In the genomic region with DNA sequence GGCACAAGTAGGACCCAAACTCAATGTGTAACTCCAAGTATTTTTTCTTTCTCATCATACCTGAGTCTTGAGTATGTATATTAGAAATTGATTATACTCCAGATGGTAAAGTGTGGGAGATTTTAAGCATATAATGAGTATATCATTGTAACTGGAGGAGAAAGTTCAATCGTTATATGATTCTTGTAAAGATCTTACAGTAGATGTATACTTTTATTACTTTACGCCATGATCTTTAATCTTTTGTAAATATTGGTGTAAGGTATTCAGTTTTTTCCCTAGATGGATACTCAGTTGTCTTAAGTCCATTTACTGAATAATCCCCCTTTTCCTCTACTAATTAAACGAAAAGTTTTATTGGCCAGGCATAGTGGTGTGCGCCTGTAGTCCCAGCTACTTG, we compare ENCODE assay signal across 21 cellular contexts. TPM values are rescaled to one million over a fixed set of nuclear protein-coding genes. Genes with fewer than 3 reads are reported as not detected.
DNase-seq lines count a peak whose midpoint lies in the region; ATAC-seq, FAIRE-seq and TF ChIP-seq lines count a peak whose summit lies in the region.
"Had no signal": no experiment of that assay in that cellular context is flagged by ENCODE, and none has a peak within 500 bp of the region (broad histone marks: within the 10 kb centered on the region; RNA-seq: fewer than 3 reads in every experiment).

No MANE protein-coding gene starts in this region.

- in situ Hi-C loops in GM13976 (cut with MboI; ENCODE audit: low sequenced_read_pairs, unreplicated experiment), result no loop called here

- ATAC-seq in CD4-positive, CD25-positive, alpha-beta regulatory T cell (ENCODE audit: low read depth in 2 of 2), result no peak
- ATAC-seq in left colon (peak; percentile 77), pancreas (no peak)
- ATAC-seq: A549; CD8-positive, alpha-beta T cell; GM12878 had no signal

- H3K27me3 ChIP-seq in CD4-positive, CD25-positive, alpha-beta regulatory T cell (ENCODE audit: control insufficient read depth, insufficient read depth, low read length), result no peaks in the 10 kb centered on the region
- H3K27me3 ChIP-seq in pancreas, result no peaks in the 10 kb centered on the region
- H3K27me3 ChIP-seq: BLaER1 treated with 17β-estradiol and CSF1 and Interleukin-3, amounts not matched to agents 10 nM and 100 nM had no signal

- CTCF ChIA-PET in GM10248 (lab: Yijun Ruan, JAX), result interaction anchor here (1.0 kb wide), 1 partner anchor 11 kb away, joined by 3 read pairs; no protein-coding TSS in a partner anchor

- H3K27ac ChIP-seq in 22Rv1 (peak overlapping the region; percentile 19), pancreas (no peak overlapping the region)
- no peak overlapping the region for H3K27ac ChIP-seq in CD4-positive, CD25-positive, alpha-beta regulatory T cell (ENCODE audit: insufficient read depth, low read length, poor library complexity, severe bottlenecking)
- H3K27ac ChIP-seq: A549; BLaER1 treated with 17β-estradiol and CSF1 and Interleukin-3, amounts not matched to agents 10 nM and 100 nM; C4-2B had no signal

- peak; percentile 54 for FAIRE-seq in pancreas (lab: Jason Lieb, UNC)
- FAIRE-seq: A549, D721Med, GM12878, GM12892 had no signal

- H3K4me1 Mint-ChIP-seq in CD4-positive, CD25-positive, alpha-beta regulatory T cell, result peaks cover 50 to 81% (median 68%) of the 10 kb centered on the region in 4 donors
- H3K4me1 Mint-ChIP-seq in activated T-cell treated with anti-CD3 and anti-CD28 coated beads, Interleukin-2, amount 50 U/mL, for 24 hours (ENCODE audit: low read depth), result peaks cover 63% of the 10 kb centered on the region

- no peak overlapping the region for H3K27ac Mint-ChIP-seq in CD4-positive, CD25-positive, alpha-beta regulatory T cell
- H3K27ac Mint-ChIP-seq in activated T-cell treated with anti-CD3 and anti-CD28 coated beads, Interleukin-2, amount 50 U/mL, for 24 hours, result no peak overlapping the region
- H3K27ac Mint-ChIP-seq: B cell; CD8-positive, alpha-beta T cell had no signal

- intact Hi-C loops in left colon (cut with DNase I, micrococcal nuclease) (no loop called here), pancreas (cut with DNase I) (no loop called here)

- H3K36me3 Mint-ChIP-seq in CD4-positive, CD25-positive, alpha-beta regulatory T cell, result peaks cover 8% of the 10 kb centered on the region
- peaks cover 19% of the 10 kb centered on the region for H3K36me3 Mint-ChIP-seq in activated T-cell treated with anti-CD3 and anti-CD28 coated beads, Interleukin-2, amount 50 U/mL, for 24 hours (ENCODE audit: low read depth)

- TF ChIP-seq CTCF in 22Rv1 (IDR thresholded peaks at IDR 0.05) (no peak), pancreas (IDR thresholded peaks at IDR 0.05) (no peak), GM13976 (IDR thresholded peaks at IDR 0.05; ENCODE audit: borderline replicate concordance, control extremely low read depth, extremely low read depth, insufficient read depth, missing control alignments) (no peak), GM10248 (IDR thresholded peaks at IDR 0.05; ENCODE audit: control extremely low read depth, extremely low read depth, low read depth, missing control alignments) (no peak)

- H3K4me3 ChIP-seq in CD4-positive, CD25-positive, alpha-beta regulatory T cell (ENCODE audit: low read depth, low read length), result peak overlapping the region; percentile 1
- H3K4me3 ChIP-seq in pancreas, result no peak overlapping the region
- H3K4me3 ChIP-seq: A549; BLaER1 treated with 17β-estradiol and CSF1 and Interleukin-3, amounts not matched to agents 10 nM and 100 nM; GM12878 had no signal

- H3K9me3 Mint-ChIP-seq in CD4-positive, CD25-positive, alpha-beta regulatory T cell, result peaks cover 0 to 4% (median 0%) of the 10 kb centered on the region in 7 donors
- peaks cover 7% of the 10 kb centered on the region for H3K9me3 Mint-ChIP-seq in activated T-cell treated with anti-CD3 and anti-CD28 coated beads, Interleukin-2, amount 50 U/mL, for 24 hours
- H3K9me3 Mint-ChIP-seq: CD8-positive, alpha-beta T cell had no signal

- no peaks in the 10 kb centered on the region for H3K27me3 Mint-ChIP-seq in CD4-positive, CD25-positive, alpha-beta regulatory T cell
- no peaks in the 10 kb centered on the region for H3K27me3 Mint-ChIP-seq in activated T-cell treated with anti-CD3 and anti-CD28 coated beads, Interleukin-2, amount 50 U/mL, for 24 hours
- H3K27me3 Mint-ChIP-seq: B cell had no signal

- peaks cover 15% of the 10 kb centered on the region for H3K4me1 ChIP-seq in CD4-positive, CD25-positive, alpha-beta regulatory T cell (ENCODE audit: control insufficient read depth, insufficient read depth, low read length, poor library complexity, severe bottlenecking)
- peaks cover 5 to 21% (median 11%) of the 10 kb centered on the region in 3 donors for H3K4me1 ChIP-seq in pancreas

- no peaks in the 10 kb centered on the region for H3K36me3 ChIP-seq in CD4-positive, CD25-positive, alpha-beta regulatory T cell (ENCODE audit: control insufficient read depth, insufficient read depth, low read length)
- H3K36me3 ChIP-seq in pancreas, result no peaks in the 10 kb centered on the region

- H3K4me3 Mint-ChIP-seq in CD4-positive, CD25-positive, alpha-beta regulatory T cell, result no peak overlapping the region
- H3K4me3 Mint-ChIP-seq in activated T-cell treated with anti-CD3 and anti-CD28 coated beads, Interleukin-2, amount 50 U/mL, for 24 hours, result no peak overlapping the region
- H3K4me3 Mint-ChIP-seq: B cell; CD8-positive, alpha-beta T cell had no signal

- 74 to 80% methylated on average over 4 of the region's 4 CpGs for WGBS in pancreas, 2 donors

- no peak for DNase-seq in CD4-positive, CD25-positive, alpha-beta regulatory T cell
- DNase-seq in left colon (no peak), pancreas (no peak), GM13976 (ENCODE audit: low spot score) (no peak), NCI-H146 treated with DMSO at 0.1 percent for 48 hours (lab: John Stamatoyannopoulos, UW; ENCODE audit: unreplicated experiment) (no peak), GM10248 (ENCODE audit: extremely low spot score) (no peak)
- no peak for DNase-seq in activated T-cell treated with anti-CD3 and anti-CD28 coated beads, Interleukin-2, amount 50 U/mL, for 24 hours
- DNase-seq: AML-193; Caco-2; Calu3; CD8-positive, alpha-beta T cell; DMS79 treated with DMSO at 0.1 percent for 48 hours; GF-D8 had no signal

- no peaks in the 10 kb centered on the region for H3K9me3 ChIP-seq in CD4-positive, CD25-positive, alpha-beta regulatory T cell (ENCODE audit: control insufficient read depth in 2 of 2, low read length in 2 of 2)
- no peaks in the 10 kb centered on the region for H3K9me3 ChIP-seq in pancreas
- H3K9me3 ChIP-seq: A549, Caco-2 had no signal

- POLR2A ChIA-PET in GM10248 (lab: Yijun Ruan, JAX), result no interaction called here

RNA-seq across cellular contexts. Expression of a gene that starts 25.2 kb away (rescaled TPM):
- total RNA-seq in CD4-positive, CD25-positive, alpha-beta regulatory T cell, result 81.4 TPM
- polyA plus RNA-seq in CD4-positive, CD25-positive, alpha-beta regulatory T cell, result 1 to 10 TPM; 3.1 to 4.6 (median 3.5) TPM
- total RNA-seq in left colon, result 10 to 100 TPM; 30.7 to 37.0 TPM
- total RNA-seq in pancreas, result 10 to 100 TPM; 12.4 to 26.4 (median 16.2) TPM
- polyA plus RNA-seq in pancreas, result 10 to 100 TPM; 16.3 to 21.7 TPM
